Comparison of ENCODE assay signal across 22 cellular contexts in the genomic region with DNA sequence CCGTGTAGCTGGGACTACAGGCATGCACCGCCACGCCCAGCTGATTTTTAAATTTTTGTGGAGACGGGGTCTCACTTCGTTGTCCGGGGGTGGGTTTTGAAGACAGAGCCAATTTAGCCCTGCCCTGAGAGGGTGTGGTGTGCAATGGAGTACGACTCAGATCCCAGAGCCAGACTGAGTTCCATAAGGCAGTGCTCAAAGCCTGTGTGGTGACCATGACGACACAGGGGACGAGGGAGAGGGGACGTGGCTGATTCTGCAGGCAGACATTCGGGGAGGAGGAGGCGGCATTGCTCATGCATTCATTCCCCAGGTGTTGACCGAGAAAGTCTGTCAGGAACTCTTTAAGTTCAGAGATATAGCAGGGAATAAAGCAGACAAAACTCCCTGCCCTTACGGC.
DNase-seq lines count a peak whose midpoint lies in the region; ATAC-seq and TF ChIP-seq lines count a peak whose summit lies in the region.
"Had no signal": no experiment of that assay in that cellular context is flagged by ENCODE, and none has a peak within 500 bp of the region (broad histone marks: within the 10 kb centered on the region; RNA-seq: fewer than 3 reads in every experiment).

No MANE protein-coding gene starts in this region.

- no peaks in the 10 kb centered on the region for H3K27me3 ChIP-seq in AG04450 (ENCODE audit: control insufficient read depth, insufficient read depth, low read length)
- no peaks in the 10 kb centered on the region for H3K27me3 ChIP-seq in right cardiac atrium (ENCODE audit: control insufficient read depth, insufficient read depth)
- H3K27me3 ChIP-seq in ovary: no peaks in the 10 kb centered on the region
- no peaks in the 10 kb centered on the region for H3K27me3 ChIP-seq in effector memory CD4-positive, alpha-beta T cell (replicated peaks; ENCODE audit: control insufficient read depth, insufficient read depth, low read length, poor library complexity, severe bottlenecking)

- H3K4me3 ChIP-seq in AG04450 (ENCODE audit: low read depth, low read length) (no peak overlapping the region), right cardiac atrium (ENCODE audit: low read length) (no peak overlapping the region), ovary (no peak overlapping the region)
- H3K4me3 ChIP-seq in effector memory CD4-positive, alpha-beta T cell (ENCODE audit: insufficient read depth, low read depth, low read length, poor library complexity, severe bottlenecking): no peak overlapping the region
- H3K4me3 ChIP-seq: GM12878 had no signal

- H3K9me3 ChIP-seq in AG04450 (ENCODE audit: control insufficient read depth, insufficient read depth, low read length): no peaks in the 10 kb centered on the region
- H3K9me3 ChIP-seq in KOPT-K1 (ENCODE audit: insufficient read depth, low read length, poor library complexity, severe bottlenecking): no peaks in the 10 kb centered on the region
- no peaks in the 10 kb centered on the region for H3K9me3 ChIP-seq in right cardiac atrium (ENCODE audit: control insufficient read depth, low read length)
- H3K9me3 ChIP-seq in ovary: no peaks in the 10 kb centered on the region
- H3K9me3 ChIP-seq in effector memory CD4-positive, alpha-beta T cell (ENCODE audit: control insufficient read depth, low read length): no peaks in the 10 kb centered on the region
- H3K9me3 ChIP-seq: neutrophil had no signal

- no peak for TF ChIP-seq CTCF in AG04450 (IDR thresholded peaks at IDR 0.05; ENCODE audit: low read depth, low read length)
- no peak for TF ChIP-seq CTCF in ovary (IDR thresholded peaks at IDR 0.05)

- peaks cover 62% of the 10 kb centered on the region for H3K4me1 ChIP-seq in right cardiac atrium (ENCODE audit: control insufficient read depth, insufficient read depth, low read length)
- H3K4me1 ChIP-seq in ovary (ENCODE audit: insufficient read depth): peaks cover 42% of the 10 kb centered on the region
- peaks cover 38% of the 10 kb centered on the region for H3K4me1 ChIP-seq in effector memory CD4-positive, alpha-beta T cell (ENCODE audit: control insufficient read depth, insufficient read depth, low read length, poor library complexity, severe bottlenecking)

- intact Hi-C loops in right cardiac atrium (cut with DNase I): loop anchor here in 1 of 4 donors (10.0 kb wide), 1 partner anchor 54 kb away; no protein-coding TSS in a partner anchor
- intact Hi-C loops in ovary (cut with DNase I): no loop called here

- no peak for TF ChIP-seq EP300 in ovary (IDR thresholded peaks at IDR 0.05)

- WGBS in right cardiac atrium: 69% methylated on average over 14 of the region's 14 CpGs
- WGBS in ovary, 3 donors: 74 to 77% (median 75%) methylated on average over 14 of the region's 14 CpGs

- peak overlapping the region; percentile 57 for H3K27ac ChIP-seq in AG04450 (ENCODE audit: low read depth, low read length)
- peak overlapping the region; percentile 100 for H3K27ac ChIP-seq in KOPT-K1 (ENCODE audit: low read depth, low read length, poor library complexity, severe bottlenecking)
- peak overlapping the region; percentile 98 for H3K27ac ChIP-seq in right cardiac atrium (ENCODE audit: low read length)
- peak overlapping the region; percentile 31 to 48 for H3K27ac ChIP-seq in ovary
- H3K27ac ChIP-seq in effector memory CD4-positive, alpha-beta T cell (ENCODE audit: insufficient read depth, low read length, poor library complexity, severe bottlenecking): no peak overlapping the region
- H3K27ac ChIP-seq: neutrophil had no signal

- POLR2A ChIA-PET in AG04450 (lab: Yijun Ruan, JAX): no interaction called here

- H3K36me3 ChIP-seq in KOPT-K1 (ENCODE audit: insufficient read depth, low read length) (peaks cover 51% of the 10 kb centered on the region; the same call in 1 of the 2 replicates), ovary (no peaks in the 10 kb centered on the region)
- no peaks in the 10 kb centered on the region for H3K36me3 ChIP-seq in effector memory CD4-positive, alpha-beta T cell (ENCODE audit: control insufficient read depth, insufficient read depth, low read length)

- CTCF ChIA-PET in AG04450 (lab: Charles Lee): no interaction called here

- no peak for TF ChIP-seq POLR2A in ovary (IDR thresholded peaks at IDR 0.05)

- DNase-seq in AG04450 (ENCODE audit: low read depth, low spot score): no peak
- no peak for DNase-seq in right cardiac atrium
- DNase-seq in ovary: no peak
- DNase-seq in effector memory CD4-positive, alpha-beta T cell: no peak
- no peak for DNase-seq in activated gamma-delta T cell (lab: John Stamatoyannopoulos, UW)
- no peak for DNase-seq in NCI-H69 (lab: John Stamatoyannopoulos, UW)
- DNase-seq: ACHN; activated CD4-positive, alpha-beta T cell treated with anti-CD3 and anti-CD28 coated beads, Interleukin-2, amount 50 U/mL, for 48 hours; activated naive CD4-positive, alpha-beta T cell treated with anti-CD3 and anti-CD28 coated beads for 36 hours; aorta; CD8-positive, alpha-beta T cell; head of caudate nucleus; NCI-H1105 treated with DMSO at 0.1 percent for 48 hours; NCI-H524; SIG-M5; stimulated activated CD4-positive, alpha-beta T cell treated with anti-CD3 and anti-CD28 coated beads, Interleukin-1b, Interleukin-23, amount 100 ng/mL, for 48 hours; stimulated activated naive CD4-positive, alpha-beta T cell treated with Interleukin-2 at 50 U/mL for 16 hours; T-helper 1 cell had no signal

- ATAC-seq in right cardiac atrium: no peak
- no peak for ATAC-seq in HG02642 (IDR thresholded peaks at IDR 0.05; ENCODE audit: poor library complexity, unreplicated experiment)
- ATAC-seq: CD8-positive, alpha-beta T cell; GM12878 had no signal
